In the genomic region with DNA sequence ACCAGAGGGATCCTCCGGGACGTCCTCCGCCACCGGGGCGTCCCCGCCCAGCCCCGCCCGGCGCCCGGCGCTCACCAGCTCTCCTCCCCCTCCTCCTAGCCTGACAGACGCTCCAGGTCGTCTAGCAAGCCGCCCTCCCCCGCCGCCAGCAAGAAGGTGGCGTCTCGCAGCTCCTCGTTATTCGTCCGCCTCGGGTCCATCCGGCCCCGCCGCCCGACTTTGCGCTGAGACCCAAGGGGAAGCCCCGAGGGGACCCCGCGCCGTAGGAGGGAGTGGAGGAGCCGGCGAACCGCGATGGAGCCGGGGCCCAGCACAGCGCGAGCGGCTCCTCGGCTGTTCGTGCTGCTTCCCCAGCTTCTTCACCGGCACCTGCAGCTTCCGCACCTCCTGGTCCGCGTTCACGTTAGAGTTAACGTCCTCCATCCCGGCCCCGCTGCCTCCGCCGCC, we compare ENCODE assay signal across 8 cellular contexts. TPM values are rescaled to one million over a fixed set of nuclear protein-coding genes. Genes with fewer than 3 reads are reported as not detected.
DNase-seq lines count a peak whose midpoint lies in the region; ATAC-seq and TF ChIP-seq lines count a peak whose summit lies in the region.

No MANE protein-coding gene starts in this region.

- H3K27ac ChIP-seq in HUES48 (ENCODE audit: low read depth, low read length) (peak overlapping the region; percentile 97), psoas muscle (peak overlapping the region; percentile 91), vagina (peak overlapping the region; percentile 93)

- ATAC-seq in GM21423 (IDR thresholded peaks at IDR 0.05; ENCODE audit: unreplicated experiment): peak; percentile 34
- peak; percentile 76 to 85 for ATAC-seq in left cardiac atrium
- peak; percentile 60 to 79 (median 72) for ATAC-seq in psoas muscle

- H3K9me3 Mint-ChIP-seq in Caco-2 (ENCODE audit: unreplicated experiment): peaks cover 22% of the 10 kb centered on the region

- H3K9ac ChIP-seq in HUES48 (ENCODE audit: low read depth, low read length): peak overlapping the region; percentile 93
- peak overlapping the region; percentile 97 for H3K9ac ChIP-seq in adipocyte (ENCODE audit: low read length)

- TF ChIP-seq POLR2A in vagina (IDR thresholded peaks at IDR 0.05): no peak

- H3K4me3 ChIP-seq in Caco-2 (ENCODE audit: low read depth, low read length): peak overlapping the region; percentile 94
- H3K4me3 ChIP-seq in HUES48 (ENCODE audit: low read depth, low read length): peak overlapping the region; percentile 99
- peak overlapping the region; percentile 96 for H3K4me3 ChIP-seq in adipocyte (ENCODE audit: low read length)
- peak overlapping the region; percentile 84 for H3K4me3 ChIP-seq in psoas muscle
- H3K4me3 ChIP-seq in vagina: peak overlapping the region; percentile 88 to 89

- 0 to 1% (median 1%) methylated on average over 45 to 51 of the region's 51 CpGs for WGBS in psoas muscle, 3 donors

- no TSS peak for BruUV-seq in Caco-2 (replicated peaks; lab: Mats Ljungman, UMichigan)

- peak overlapping the region; percentile 91 for H3K27ac Mint-ChIP-seq in Caco-2 (ENCODE audit: unreplicated experiment)

- TF ChIP-seq CTCF in Caco-2 (IDR thresholded peaks at IDR 0.05; ENCODE audit: insufficient read depth in 1 of 2, low read depth in 1 of 2, low read length in 1 of 2, severe bottlenecking in 1 of 2, unreplicated experiment in 1 of 2) (no peak), psoas muscle (IDR thresholded peaks at IDR 0.05) (no peak), vagina (IDR thresholded peaks at IDR 0.05) (no peak)

- H3K4me1 ChIP-seq in Caco-2 (0 out of 2 replicates have a peak, but pooled peaks cover 6% of the 10 kb centered on the region), HUES48 (ENCODE audit: control insufficient read depth, insufficient read depth, low read length) (no peaks in the 10 kb centered on the region), adipocyte (ENCODE audit: control insufficient read depth, insufficient read depth, low read length) (peaks cover 9% of the 10 kb centered on the region), psoas muscle (no peaks in the 10 kb centered on the region), vagina (peaks cover 12% of the 10 kb centered on the region)

- H3K9me3 ChIP-seq in Caco-2 (peaks cover 23% of the 10 kb centered on the region), HUES48 (ENCODE audit: control insufficient read depth, insufficient read depth, low read length) (peaks cover 36% of the 10 kb centered on the region), adipocyte (ENCODE audit: control insufficient read depth, low read length) (peaks cover 30% of the 10 kb centered on the region), psoas muscle (peaks cover 34% of the 10 kb centered on the region), vagina (peaks cover 28% of the 10 kb centered on the region)

- CTCF ChIA-PET in Caco-2 (lab: Charles Lee): interaction anchor here (1.0 kb wide), 1 partner anchor 70 kb away, joined by 6 read pairs; no protein-coding TSS in a partner anchor

- H3K27me3 Mint-ChIP-seq in Caco-2 (ENCODE audit: insufficient read depth, unreplicated experiment): no peaks in the 10 kb centered on the region

- intact Hi-C loops in Caco-2 (cut with micrococcal nuclease; ENCODE audit: unreplicated experiment): loop anchor here (1.0 to 10.0 kb wide), 3 partner anchors 27 to 232 kb away; partner anchors contain the start of genes FAH and ZFAND6
- intact Hi-C loops in left cardiac atrium (cut with DNase I): loop anchor here in 1 of 2 donors (10.0 kb wide), 1 partner anchor 232 kb away; the partner anchor contains the start of gene FAH
- intact Hi-C loops in psoas muscle (cut with DNase I): loop anchor here in 1 of 2 donors (2.0 kb wide), 1 partner anchor 26 kb away; the partner anchor contains the start of gene MTHFS
- intact Hi-C loops in vagina (cut with DNase I): loop anchor here (10.0 kb wide), 1 partner anchor 132 kb away; the partner anchor contains the start of gene ZFAND6

- H3K27me3 ChIP-seq in Caco-2 (replicated peaks; ENCODE audit: control insufficient read depth, insufficient read depth, low read length) (no peaks in the 10 kb centered on the region), HUES48 (ENCODE audit: control insufficient read depth, insufficient read depth, low read length) (no peaks in the 10 kb centered on the region), adipocyte (replicated peaks; ENCODE audit: control insufficient read depth, insufficient read depth, low read length) (no peaks in the 10 kb centered on the region), psoas muscle (ENCODE audit: insufficient read depth in 3 of 3, low read length in 2 of 3) (no peaks in the 10 kb centered on the region), vagina (no peaks in the 10 kb centered on the region)

- peaks cover 58% of the 10 kb centered on the region for H3K36me3 Mint-ChIP-seq in Caco-2 (ENCODE audit: insufficient read depth, unreplicated experiment)

- H3K36me3 ChIP-seq in Caco-2 (ENCODE audit: control insufficient read depth, insufficient read depth, low read length) (no peaks in the 10 kb centered on the region), HUES48 (ENCODE audit: control insufficient read depth, insufficient read depth, low read length) (peaks cover 26% of the 10 kb centered on the region), adipocyte (ENCODE audit: control insufficient read depth, insufficient read depth, low read length, severe bottlenecking) (peaks cover 11% of the 10 kb centered on the region), psoas muscle (ENCODE audit: insufficient read depth in 1 of 2, low read depth in 1 of 2) (no peaks in the 10 kb centered on the region), vagina (peaks cover 0 to 11% of the 10 kb centered on the region in 2 donors)

- peak overlapping the region; percentile 83 for H3K4me3 Mint-ChIP-seq in Caco-2 (ENCODE audit: unreplicated experiment)

- POLR2A ChIA-PET in Caco-2 (lab: Charles Lee): interaction anchor here (0.5 to 1.6 kb wide), 11 partner anchors 13 to 1623 kb away, joined by 3 to 7 read pairs (median 3); partner anchors contain the start of genes MTHFS, SKIC8 and ZFAND6

- no peaks in the 10 kb centered on the region for H3K4me1 Mint-ChIP-seq in Caco-2 (ENCODE audit: low read depth, unreplicated experiment)

- DNase-seq in Caco-2 (peak; percentile 67), SW 1271 (lab: John Stamatoyannopoulos, UW) (peak; percentile 17 to 39), adipocyte (ENCODE audit: low read depth) (peak; percentile 79), left cardiac atrium (peak; percentile 65), psoas muscle (peak; percentile 56 to 80), vagina (ENCODE audit: extremely low spot score in 2 of 2) (no peak)

RNA-seq across cellular contexts. Expression of gene MTHFS, which starts 26.3 kb away (rescaled TPM):
- total RNA-seq in Caco-2 (2022) (45.1 and 48.2 TPM in 2 replicates), left cardiac atrium (10 to 100 TPM; 10.4 to 23.5 TPM), psoas muscle (10 to 100 TPM in 3 of 4 donors, 1 to 10 TPM in 1; 7.8 to 17.1 (median 15.2) TPM), vagina (7.1 TPM)
- 10 to 100 TPM; 16.2 to 30.5 (median 19.7) TPM for polyA plus RNA-seq in psoas muscle

RNA-seq across cellular contexts. Expression of gene BCL2A1, which starts 47.9 kb away (rescaled TPM):
- total RNA-seq in Caco-2 (2022) (not detected in 2 replicates), left cardiac atrium (1 to 10 TPM; 1.7 to 1.8 TPM), psoas muscle (1 to 10 TPM in 3 of 4 donors, not detected in 1; 1.0 to 1.2 (median 1.1) TPM), vagina (1.7 TPM)
- polyA plus RNA-seq in psoas muscle: 1 to 10 TPM in 1 of 3 donors, under 1 TPM in 2; 0.18 to 1.2 (median 0.25) TPM

Comparison
In these comparisons a context has a peak if more than half of its experiments do, and no peak if none do; other contexts are left out.
1. DNase-seq: peak in Caco-2 (2 of 2), SW 1271 (2 of 2), adipocyte (single experiment), left cardiac atrium (single experiment) and psoas muscle (2 of 2); none in vagina (0 of 2).
2. Peak in every context shown above with its lines, with median percentiles within 50 percentile points of each other: H3K4me3 ChIP-seq, ATAC-seq and H3K27ac ChIP-seq.